Comparison of ENCODE assay signal across 1 cellular context in the genomic region with DNA sequence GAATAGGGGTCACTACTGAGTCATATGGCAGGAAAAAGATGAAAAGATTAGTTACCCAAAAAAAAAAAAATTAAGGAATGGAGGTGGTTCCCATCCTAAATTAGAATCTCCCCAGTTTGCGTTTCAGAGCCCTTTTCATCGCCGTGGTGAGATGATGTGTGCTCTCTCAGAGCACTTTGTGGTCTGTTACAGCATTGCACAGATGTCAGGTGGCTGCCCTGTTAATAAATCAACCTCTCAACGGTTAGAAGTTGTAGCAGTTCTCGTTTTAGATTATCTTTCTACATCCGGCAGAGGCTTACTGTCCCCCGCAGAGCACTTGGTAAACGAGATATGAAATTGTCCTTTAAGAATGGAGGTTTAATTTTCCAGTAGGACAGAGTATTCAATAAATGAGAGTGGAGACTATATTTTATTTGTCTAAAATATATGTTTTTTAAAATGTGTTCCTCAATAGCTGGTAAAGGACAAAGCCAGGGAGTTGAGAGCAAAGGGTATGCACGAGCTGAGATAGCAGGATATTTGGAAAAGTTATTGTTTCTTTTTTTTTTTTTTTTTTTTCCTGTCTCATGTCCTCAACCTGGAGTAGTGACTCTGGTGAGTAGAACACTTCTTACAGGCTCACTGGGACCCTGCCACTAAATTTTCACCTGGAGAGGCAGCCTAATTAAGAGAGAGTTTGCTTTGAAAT.
A peak's percentile ranks its signal among the peaks of the same experiment; 100 is the strongest.
TF ChIP-seq lines count a peak whose summit lies in the region.

No MANE protein-coding gene starts in this region.

TF ChIP-seq in K562, 482 proteins besides CTCF, POLR2A, EP300 and RAD21 (continued from another document and continues in another):
- TF ChIP-seq, protein P1, sequence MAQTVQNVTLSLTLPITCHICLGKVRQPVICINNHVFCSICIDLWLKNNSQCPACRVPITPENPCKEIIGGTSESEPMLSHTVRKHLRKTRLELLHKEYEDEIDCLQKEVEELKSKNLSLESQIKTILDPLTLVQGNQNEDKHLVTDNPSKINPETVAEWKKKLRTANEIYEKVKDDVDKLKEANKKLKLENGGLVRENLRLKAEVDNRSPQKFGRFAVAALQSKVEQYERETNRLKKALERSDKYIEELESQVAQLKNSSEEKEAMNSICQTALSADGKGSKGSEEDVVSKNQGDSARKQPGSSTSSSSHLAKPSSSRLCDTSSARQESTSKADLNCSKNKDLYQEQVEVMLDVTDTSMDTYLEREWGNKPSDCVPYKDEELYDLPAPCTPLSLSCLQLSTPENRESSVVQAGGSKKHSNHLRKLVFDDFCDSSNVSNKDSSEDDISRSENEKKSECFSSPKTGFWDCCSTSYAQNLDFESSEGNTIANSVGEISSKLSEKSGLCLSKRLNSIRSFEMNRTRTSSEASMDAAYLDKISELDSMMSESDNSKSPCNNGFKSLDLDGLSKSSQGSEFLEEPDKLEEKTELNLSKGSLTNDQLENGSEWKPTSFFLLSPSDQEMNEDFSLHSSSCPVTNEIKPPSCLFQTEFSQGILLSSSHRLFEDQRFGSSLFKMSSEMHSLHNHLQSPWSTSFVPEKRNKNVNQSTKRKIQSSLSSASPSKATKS (CRISPR knock-in tag; IDR thresholded peaks at IDR 0.05), result no peak
- TF ChIP-seq PTBP1 (IDR thresholded peaks at IDR 0.05; ENCODE audit: low read depth, low read length) (no peak), ARNT (IDR thresholded peaks at IDR 0.05) (peak; percentile 88 to 91), PHF20 (IDR thresholded peaks at IDR 0.05; ENCODE audit: partially characterized antibody) (no peak), TSC22D4 (tag; IDR thresholded peaks at IDR 0.05) (no peak), ZNF780A (CRISPR knock-in tag; IDR thresholded peaks at IDR 0.05) (no peak), SMARCA4 (IDR thresholded peaks at IDR 0.05) (peak; percentile 97), WHSC1 (IDR thresholded peaks at IDR 0.05; ENCODE audit: low read length) (no peak), RBM25 (IDR thresholded peaks at IDR 0.05; ENCODE audit: low read depth, low read length, severe bottlenecking) (no peak), LARP7 (IDR thresholded peaks at IDR 0.05) (no peak), GABPB2 (CRISPR knock-in tag; conservative IDR thresholded peaks at IDR 0.05) (no peak), MYC (IDR thresholded peaks at IDR 0.05; ENCODE audit: low read depth, low read length) (peak; percentile 82), MYC (CRISPR knock-in tag; IDR thresholded peaks at IDR 0.05; ENCODE audit: borderline replicate concordance, low read depth) (no peak), ZKSCAN8 (CRISPR knock-in tag; IDR thresholded peaks at IDR 0.05) (peak; percentile 66; the same call in 1 of the 2 replicates), ILK (tag; IDR thresholded peaks at IDR 0.05; ENCODE audit: borderline replicate concordance, low read depth) (no peak), ARID2 (IDR thresholded peaks at IDR 0.05) (no peak), RBBP5 (IDR thresholded peaks at IDR 0.05; ENCODE audit: borderline replicate concordance, insufficient read depth, low read length, poor library complexity, severe bottlenecking) (no peak), YY1 (IDR thresholded peaks at IDR 0.05; ENCODE audit: borderline replicate concordance in 1 of 3, control insufficient read depth in 1 of 3, extremely low read depth in 1 of 3, insufficient read depth in 3 of 3, insufficient read length in 1 of 3, insufficient replicate concordance in 2 of 3, low read depth in 1 of 3, low read length in 2 of 3) (peak in 1 of 3 experiments; percentile 36), E2F3 (CRISPR knock-in tag; IDR thresholded peaks at IDR 0.05) (no peak), NBN (IDR thresholded peaks at IDR 0.05; ENCODE audit: low read depth) (peak; percentile 78), ZNF696 (CRISPR knock-in tag; conservative IDR thresholded peaks at IDR 0.05) (no peak), ZNF561 (CRISPR knock-in tag; conservative IDR thresholded peaks at IDR 0.05) (no peak), CREB1 (IDR thresholded peaks at IDR 0.05) (0 out of 2 replicates have a peak, but pooled peaks have one; percentile 68), CREB1 (CRISPR knock-in tag; IDR thresholded peaks at IDR 0.05) (0 out of 2 replicates have a peak, but pooled peaks have one; percentile 27), NUFIP1 (IDR thresholded peaks at IDR 0.05; ENCODE audit: partially characterized antibody) (no peak), SLC30A9 (CRISPR knock-in tag; IDR thresholded peaks at IDR 0.05) (no peak)
- TF ChIP-seq, protein P2, sequence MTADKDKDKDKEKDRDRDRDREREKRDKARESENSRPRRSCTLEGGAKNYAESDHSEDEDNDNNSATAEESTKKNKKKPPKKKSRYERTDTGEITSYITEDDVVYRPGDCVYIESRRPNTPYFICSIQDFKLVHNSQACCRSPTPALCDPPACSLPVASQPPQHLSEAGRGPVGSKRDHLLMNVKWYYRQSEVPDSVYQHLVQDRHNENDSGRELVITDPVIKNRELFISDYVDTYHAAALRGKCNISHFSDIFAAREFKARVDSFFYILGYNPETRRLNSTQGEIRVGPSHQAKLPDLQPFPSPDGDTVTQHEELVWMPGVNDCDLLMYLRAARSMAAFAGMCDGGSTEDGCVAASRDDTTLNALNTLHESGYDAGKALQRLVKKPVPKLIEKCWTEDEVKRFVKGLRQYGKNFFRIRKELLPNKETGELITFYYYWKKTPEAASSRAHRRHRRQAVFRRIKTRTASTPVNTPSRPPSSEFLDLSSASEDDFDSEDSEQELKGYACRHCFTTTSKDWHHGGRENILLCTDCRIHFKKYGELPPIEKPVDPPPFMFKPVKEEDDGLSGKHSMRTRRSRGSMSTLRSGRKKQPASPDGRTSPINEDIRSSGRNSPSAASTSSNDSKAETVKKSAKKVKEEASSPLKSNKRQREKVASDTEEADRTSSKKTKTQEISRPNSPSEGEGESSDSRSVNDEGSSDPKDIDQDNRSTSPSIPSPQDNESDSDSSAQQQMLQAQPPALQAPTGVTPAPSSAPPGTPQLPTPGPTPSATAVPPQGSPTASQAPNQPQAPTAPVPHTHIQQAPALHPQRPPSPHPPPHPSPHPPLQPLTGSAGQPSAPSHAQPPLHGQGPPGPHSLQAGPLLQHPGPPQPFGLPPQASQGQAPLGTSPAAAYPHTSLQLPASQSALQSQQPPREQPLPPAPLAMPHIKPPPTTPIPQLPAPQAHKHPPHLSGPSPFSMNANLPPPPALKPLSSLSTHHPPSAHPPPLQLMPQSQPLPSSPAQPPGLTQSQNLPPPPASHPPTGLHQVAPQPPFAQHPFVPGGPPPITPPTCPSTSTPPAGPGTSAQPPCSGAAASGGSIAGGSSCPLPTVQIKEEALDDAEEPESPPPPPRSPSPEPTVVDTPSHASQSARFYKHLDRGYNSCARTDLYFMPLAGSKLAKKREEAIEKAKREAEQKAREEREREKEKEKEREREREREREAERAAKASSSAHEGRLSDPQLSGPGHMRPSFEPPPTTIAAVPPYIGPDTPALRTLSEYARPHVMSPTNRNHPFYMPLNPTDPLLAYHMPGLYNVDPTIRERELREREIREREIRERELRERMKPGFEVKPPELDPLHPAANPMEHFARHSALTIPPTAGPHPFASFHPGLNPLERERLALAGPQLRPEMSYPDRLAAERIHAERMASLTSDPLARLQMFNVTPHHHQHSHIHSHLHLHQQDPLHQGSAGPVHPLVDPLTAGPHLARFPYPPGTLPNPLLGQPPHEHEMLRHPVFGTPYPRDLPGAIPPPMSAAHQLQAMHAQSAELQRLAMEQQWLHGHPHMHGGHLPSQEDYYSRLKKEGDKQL (CRISPR knock-in tag; IDR thresholded peaks at IDR 0.05; ENCODE audit: borderline replicate concordance), result no peak
- TF ChIP-seq, protein P3, sequence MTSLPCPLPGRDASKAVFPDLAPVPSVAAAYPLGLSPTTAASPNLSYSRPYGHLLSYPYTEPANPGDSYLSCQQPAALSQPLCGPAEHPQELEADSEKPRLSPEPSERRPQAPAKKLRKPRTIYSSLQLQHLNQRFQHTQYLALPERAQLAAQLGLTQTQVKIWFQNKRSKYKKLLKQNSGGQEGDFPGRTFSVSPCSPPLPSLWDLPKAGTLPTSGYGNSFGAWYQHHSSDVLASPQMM (CRISPR knock-in tag; IDR thresholded peaks at IDR 0.05), result no peak
- TF ChIP-seq, protein P4, sequence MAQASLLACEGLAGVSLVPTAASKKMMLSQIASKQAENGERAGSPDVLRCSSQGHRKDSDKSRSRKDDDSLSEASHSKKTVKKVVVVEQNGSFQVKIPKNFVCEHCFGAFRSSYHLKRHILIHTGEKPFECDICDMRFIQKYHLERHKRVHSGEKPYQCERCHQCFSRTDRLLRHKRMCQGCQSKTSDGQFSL (CRISPR knock-in tag; IDR thresholded peaks at IDR 0.05), result no peak
- TF ChIP-seq, protein P4 (tag; IDR thresholded peaks at IDR 0.05), result no peak; a peak in 1 of 4 replicates
- TF ChIP-seq, protein P5, sequence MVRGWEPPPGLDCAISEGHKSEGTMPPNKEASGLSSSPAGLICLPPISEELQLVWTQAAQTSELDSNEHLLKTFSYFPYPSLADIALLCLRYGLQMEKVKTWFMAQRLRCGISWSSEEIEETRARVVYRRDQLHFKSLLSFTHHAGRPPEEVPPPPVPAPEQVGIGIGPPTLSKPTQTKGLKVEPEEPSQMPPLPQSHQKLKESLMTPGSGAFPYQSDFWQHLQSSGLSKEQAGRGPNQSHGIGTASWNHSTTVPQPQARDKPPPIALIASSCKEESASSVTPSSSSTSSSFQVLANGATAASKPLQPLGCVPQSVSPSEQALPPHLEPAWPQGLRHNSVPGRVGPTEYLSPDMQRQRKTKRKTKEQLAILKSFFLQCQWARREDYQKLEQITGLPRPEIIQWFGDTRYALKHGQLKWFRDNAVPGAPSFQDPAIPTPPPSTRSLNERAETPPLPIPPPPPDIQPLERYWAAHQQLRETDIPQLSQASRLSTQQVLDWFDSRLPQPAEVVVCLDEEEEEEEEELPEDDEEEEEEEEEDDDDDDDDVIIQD (CRISPR knock-in tag; IDR thresholded peaks at IDR 0.05), result no peak
- TF ChIP-seq, protein P6, sequence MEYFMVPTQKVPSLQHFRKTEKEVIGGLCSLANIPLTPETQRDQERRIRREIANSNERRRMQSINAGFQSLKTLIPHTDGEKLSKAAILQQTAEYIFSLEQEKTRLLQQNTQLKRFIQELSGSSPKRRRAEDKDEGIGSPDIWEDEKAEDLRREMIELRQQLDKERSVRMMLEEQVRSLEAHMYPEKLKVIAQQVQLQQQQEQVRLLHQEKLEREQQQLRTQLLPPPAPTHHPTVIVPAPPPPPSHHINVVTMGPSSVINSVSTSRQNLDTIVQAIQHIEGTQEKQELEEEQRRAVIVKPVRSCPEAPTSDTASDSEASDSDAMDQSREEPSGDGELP (CRISPR knock-in tag; IDR thresholded peaks at IDR 0.05; ENCODE audit: borderline replicate concordance), result peak; percentile 59; the same call in 1 of the 2 replicates
- TF ChIP-seq, protein P7, sequence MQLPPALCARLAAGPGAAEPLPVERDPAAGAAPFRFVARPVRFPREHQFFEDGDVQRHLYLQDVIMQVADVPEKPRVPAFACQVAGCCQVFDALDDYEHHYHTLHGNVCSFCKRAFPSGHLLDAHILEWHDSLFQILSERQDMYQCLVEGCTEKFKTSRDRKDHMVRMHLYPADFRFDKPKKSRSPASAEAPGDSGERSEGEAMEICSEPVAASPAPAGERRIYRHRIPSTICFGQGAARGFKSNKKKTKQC (CRISPR knock-in tag; IDR thresholded peaks at IDR 0.05), result no peak
- TF ChIP-seq, protein P8, sequence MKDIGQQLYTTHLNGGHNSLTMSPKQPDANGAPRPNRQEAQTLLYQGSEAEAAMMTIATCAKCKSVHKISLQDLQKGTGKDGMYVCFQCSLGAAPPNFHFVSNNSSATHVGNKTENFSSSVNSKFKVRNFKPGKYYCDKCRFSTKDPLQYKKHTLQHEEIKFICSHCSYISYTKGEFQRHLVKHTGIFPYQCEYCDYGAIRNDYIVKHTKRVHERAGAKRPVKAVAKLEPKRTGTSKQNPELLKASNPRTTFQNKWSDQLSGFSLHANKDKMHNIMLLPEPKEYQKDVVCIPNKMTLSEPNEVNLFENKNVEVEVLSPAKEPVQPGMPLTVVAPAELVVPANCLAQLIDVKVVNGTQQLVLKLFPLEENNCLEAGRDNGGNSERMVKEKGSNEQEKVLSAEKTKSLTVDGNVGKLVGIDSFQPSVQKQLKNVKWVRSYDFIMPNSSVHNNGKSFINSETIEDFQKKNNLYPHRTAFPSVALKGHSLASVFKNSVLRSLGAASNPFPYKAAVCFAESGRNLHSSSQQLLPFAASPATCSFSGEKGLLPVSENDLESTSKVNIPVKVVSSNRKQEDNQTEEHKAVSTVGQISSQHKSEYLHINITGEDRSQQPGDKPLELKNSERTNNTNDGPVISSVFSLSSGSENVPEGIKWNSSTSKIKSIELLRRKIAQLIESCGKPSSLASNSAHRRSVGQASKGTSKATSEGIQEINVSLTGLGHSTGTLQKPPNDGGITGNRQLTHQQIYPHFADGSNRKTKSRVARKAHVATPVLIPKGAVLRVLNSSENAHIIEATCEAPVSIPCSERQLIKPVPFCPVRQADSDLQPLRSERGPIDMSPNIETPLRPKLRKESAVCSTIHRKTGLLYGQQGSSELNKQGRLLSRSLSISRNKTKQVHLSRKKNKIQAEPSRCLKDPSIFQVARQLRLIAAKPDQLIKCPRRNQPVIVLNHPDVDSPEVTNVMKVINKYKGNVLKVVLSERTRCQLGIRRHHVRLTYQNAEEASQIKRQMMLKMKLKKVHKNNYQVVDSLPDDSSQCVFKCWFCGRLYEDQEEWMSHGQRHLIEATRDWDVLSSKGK (CRISPR knock-in tag; IDR thresholded peaks at IDR 0.05), result no peak
- TF ChIP-seq, protein P9, sequence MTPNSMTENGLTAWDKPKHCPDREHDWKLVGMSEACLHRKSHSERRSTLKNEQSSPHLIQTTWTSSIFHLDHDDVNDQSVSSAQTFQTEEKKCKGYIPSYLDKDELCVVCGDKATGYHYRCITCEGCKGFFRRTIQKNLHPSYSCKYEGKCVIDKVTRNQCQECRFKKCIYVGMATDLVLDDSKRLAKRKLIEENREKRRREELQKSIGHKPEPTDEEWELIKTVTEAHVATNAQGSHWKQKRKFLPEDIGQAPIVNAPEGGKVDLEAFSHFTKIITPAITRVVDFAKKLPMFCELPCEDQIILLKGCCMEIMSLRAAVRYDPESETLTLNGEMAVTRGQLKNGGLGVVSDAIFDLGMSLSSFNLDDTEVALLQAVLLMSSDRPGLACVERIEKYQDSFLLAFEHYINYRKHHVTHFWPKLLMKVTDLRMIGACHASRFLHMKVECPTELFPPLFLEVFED (CRISPR knock-in tag; conservative IDR thresholded peaks at IDR 0.05), result 0 out of 2 replicates have a peak, but pooled peaks have one; percentile 20
- TF ChIP-seq, protein P10, sequence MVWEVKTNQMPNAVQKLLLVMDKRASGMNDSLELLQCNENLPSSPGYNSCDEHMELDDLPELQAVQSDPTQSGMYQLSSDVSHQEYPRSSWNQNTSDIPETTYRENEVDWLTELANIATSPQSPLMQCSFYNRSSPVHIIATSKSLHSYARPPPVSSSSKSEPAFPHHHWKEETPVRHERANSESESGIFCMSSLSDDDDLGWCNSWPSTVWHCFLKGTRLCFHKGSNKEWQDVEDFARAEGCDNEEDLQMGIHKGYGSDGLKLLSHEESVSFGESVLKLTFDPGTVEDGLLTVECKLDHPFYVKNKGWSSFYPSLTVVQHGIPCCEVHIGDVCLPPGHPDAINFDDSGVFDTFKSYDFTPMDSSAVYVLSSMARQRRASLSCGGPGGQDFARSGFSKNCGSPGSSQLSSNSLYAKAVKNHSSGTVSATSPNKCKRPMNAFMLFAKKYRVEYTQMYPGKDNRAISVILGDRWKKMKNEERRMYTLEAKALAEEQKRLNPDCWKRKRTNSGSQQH (CRISPR knock-in tag; IDR thresholded peaks at IDR 0.05), result 0 out of 2 replicates have a peak, but pooled peaks have one; percentile 10
